In genomic region chr13:31996611-31997010, GRCh38 we compare ENCODE assay signal across 20 cellular contexts. TPM values are rescaled to one million over a fixed set of nuclear protein-coding genes. Genes with fewer than 3 reads are reported as not detected.
DNase-seq lines count a peak whose midpoint lies in the region; ATAC-seq and TF ChIP-seq lines count a peak whose summit lies in the region.
"Had no signal": no experiment of that assay in that cellular context is flagged by ENCODE, and none has a peak within 500 bp of the region (broad histone marks: within the 10 kb centered on the region; RNA-seq: fewer than 3 reads in every experiment).

No MANE protein-coding gene starts in this region.

- no peaks in the 10 kb centered on the region; the same call in 1 of the 2 replicates for H3K27me3 Mint-ChIP-seq in HFFc6 (ENCODE audit: insufficient read depth)
- no peaks in the 10 kb centered on the region for H3K27me3 Mint-ChIP-seq in neural crest cell (ENCODE audit: low read depth)

- no peaks in the 10 kb centered on the region for H3K36me3 ChIP-seq in WERI-Rb-1
- H3K36me3 ChIP-seq: HAP-1 had no signal

- DNase-seq in HFFc6 = no peak
- DNase-seq in NCI-H146 (lab: John Stamatoyannopoulos, UW) = peak; percentile 54
- peak; percentile 47 for DNase-seq in WERI-Rb-1
- DNase-seq in neural crest cell (ENCODE audit: low read depth, low spot score) = no peak
- DNase-seq in T-helper 1 cell = no peak
- DNase-seq in DMS53 treated with DMSO at 0.1 percent for 48 hours (lab: John Stamatoyannopoulos, UW; ENCODE audit: unreplicated experiment) = no peak
- DNase-seq: ACHN; DMS 273 treated with DMSO at 0.1 percent for 48 hours; GDM1; GM23248; KG1; NCI-H1417; NCI-H2029; NCI-H2171 treated with DMSO at 0.1 percent for 48 hours; NCI-H446 treated with DMSO at 0.1 percent for 48 hours; NCI-H748 treated with DMSO at 0.1 percent for 48 hours; NK-92 treated with Interleukin-12 subunit alpha and Interleukin-12 subunit beta, amount 100 ng/mL, for 24 hours; SIG-M5 had no signal

- TF ChIP-seq CTCF in HFFc6 (IDR thresholded peaks at IDR 0.05) (peak; percentile 33; the same call in 1 of the 2 replicates), WERI-Rb-1 (IDR thresholded peaks at IDR 0.05; ENCODE audit: low read depth, low read length) (peak; percentile 37; the same call in 1 of the 2 replicates), neural crest cell (conservative IDR thresholded peaks at IDR 0.05) (no peak)

- H3K9me3 Mint-ChIP-seq in HFFc6 (0 out of 2 replicates have a peak, but pooled peaks cover 3% of the 10 kb centered on the region), neural crest cell (peaks cover 2% of the 10 kb centered on the region)

- H3K27ac Mint-ChIP-seq in HFFc6 (no peak overlapping the region), neural crest cell (ENCODE audit: unreplicated experiment) (peak overlapping the region; percentile 88)

- H3K4me3 ChIP-seq in WERI-Rb-1 (ENCODE audit: low read depth, low read length) = no peak overlapping the region
- H3K4me3 ChIP-seq: GM23248, HAP-1 had no signal

- no peaks in the 10 kb centered on the region for H3K9me3 ChIP-seq in WERI-Rb-1 (ENCODE audit: severe bottlenecking)
- H3K9me3 ChIP-seq: HAP-1 had no signal

- H3K27me3 ChIP-seq in WERI-Rb-1 (ENCODE audit: insufficient read depth, low read depth, severe bottlenecking) = no peaks in the 10 kb centered on the region

- ATAC-seq in GM19397 (IDR thresholded peaks at IDR 0.05; ENCODE audit: unreplicated experiment) = no peak

- no peak overlapping the region for H3K4me3 Mint-ChIP-seq in HFFc6
- no peak overlapping the region for H3K4me3 Mint-ChIP-seq in neural crest cell

- H3K36me3 Mint-ChIP-seq in HFFc6 (ENCODE audit: low read depth) (no peaks in the 10 kb centered on the region), neural crest cell (ENCODE audit: low read depth) (no peaks in the 10 kb centered on the region)

- H3K4me1 Mint-ChIP-seq in HFFc6 (ENCODE audit: low read depth) (peaks cover 9% of the 10 kb centered on the region; the same call in 1 of the 2 replicates), neural crest cell (no peaks in the 10 kb centered on the region)

- peak overlapping the region; percentile 68 for H3K27ac ChIP-seq in WERI-Rb-1
- H3K27ac ChIP-seq: GM23248 had no signal

RNA-seq across cellular contexts. Expression of gene FRY, which starts 35.0 kb away (rescaled TPM):
- 10 to 100 TPM; 12.3 to 19.2 (median 13.8) TPM for total RNA-seq in HFFc6 (2021; fragmentation: NEBNext Ultra II Directional; extraction: Animal tissue kit (Norgen Biotek cat#: 25700))
- total RNA-seq in neural crest cell = 4.7 and 5.4 TPM in 2 replicates

Comparison
In these comparisons a context has a peak if more than half of its experiments do, and no peak if none do; other contexts are left out.
1. DNase-seq: peak in NCI-H146 (single experiment) and WERI-Rb-1 (single experiment); none in HFFc6 (single experiment), neural crest cell (single experiment), T-helper 1 cell (0 of 5) and DMS53 treated with DMSO at 0.1 percent for 48 hours (single experiment).